8 cellular contexts compared by ENCODE assay signal in the genomic region with DNA sequence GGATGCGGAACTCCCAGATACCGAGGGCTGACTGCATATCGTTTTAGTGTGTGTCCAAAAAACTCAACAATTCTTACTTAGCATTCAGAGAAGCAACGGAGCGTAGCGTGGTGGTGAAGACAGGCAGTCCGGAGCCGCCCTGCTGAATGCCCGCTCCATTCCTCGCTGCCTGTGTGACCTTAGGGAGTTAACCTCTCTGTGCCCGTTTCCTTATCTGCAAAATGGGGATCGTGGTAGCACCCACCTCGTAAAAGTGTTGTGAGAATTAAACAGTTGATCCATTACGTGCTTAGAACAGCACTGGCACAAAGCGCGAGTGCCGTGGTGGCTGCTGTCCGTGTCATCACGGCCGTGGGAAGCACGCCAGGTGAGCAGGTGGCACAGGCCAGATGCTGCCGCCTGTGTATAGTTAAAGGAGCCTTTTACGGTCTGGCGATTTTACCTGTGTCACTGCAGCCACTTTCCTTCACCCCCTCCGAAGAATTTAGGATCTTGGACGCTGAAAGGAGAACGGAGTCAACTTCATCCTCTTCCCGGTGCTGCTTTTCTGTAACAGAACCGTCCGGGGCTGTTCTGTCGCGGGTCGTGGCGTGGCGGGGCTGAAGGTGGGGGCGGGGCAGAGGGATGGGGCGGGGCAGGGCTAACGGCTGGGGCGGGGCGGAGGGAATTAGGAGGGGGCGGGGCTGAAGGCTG. TPM values are rescaled to one million over a fixed set of nuclear protein-coding genes. Genes with fewer than 3 reads are reported as not detected.
A peak's percentile ranks its signal among the peaks of the same experiment; 100 is the strongest.
DNase-seq lines count a peak whose midpoint lies in the region; ATAC-seq and TF ChIP-seq lines count a peak whose summit lies in the region.

No MANE protein-coding gene starts in this region.

- no peaks in the 10 kb centered on the region for H3K9me3 Mint-ChIP-seq in CD4-positive, alpha-beta T cell
- H3K9me3 Mint-ChIP-seq in neural crest cell, result peaks cover 3% of the 10 kb centered on the region

- peak; percentile 37 for ATAC-seq in CD4-positive, alpha-beta T cell (ENCODE audit: poor library complexity)
- ATAC-seq in aorta (ENCODE audit: low FRiP score) (peak; percentile 80), GM18870 (IDR thresholded peaks at IDR 0.05; ENCODE audit: unreplicated experiment) (no peak)

- peak in 7 of 10 experiments; percentile 23 to 56 (median 43) for DNase-seq in CD4-positive, alpha-beta T cell
- DNase-seq in GM20000 (ENCODE audit: low spot score) (peak; percentile 24), NCI-H2196 (lab: John Stamatoyannopoulos, UW; ENCODE audit: unreplicated experiment) (peak; percentile 34), foreskin fibroblast (peak; percentile 29 to 64), neural crest cell (ENCODE audit: low read depth, low spot score) (peak; percentile 11), aorta (peak; percentile 68 to 86)
- DNase-seq in activated effector memory CD4-positive, alpha-beta T cell treated with anti-CD3 and anti-CD28 coated beads, Interleukin-2, amount 50 U/mL, for 16 hours, result peak; percentile 83

- no peaks in the 10 kb centered on the region for H3K36me3 ChIP-seq in aorta (ENCODE audit: control insufficient read depth in 1 of 2, insufficient read depth in 2 of 2, low read length in 1 of 2)

- H3K4me3 Mint-ChIP-seq in CD4-positive, alpha-beta T cell, result peak overlapping the region; percentile 89
- H3K4me3 Mint-ChIP-seq in neural crest cell, result peak overlapping the region; percentile 78

- H3K9me3 ChIP-seq in CD4-positive, alpha-beta T cell (ENCODE audit: control insufficient read depth, low read length), result no peaks in the 10 kb centered on the region
- no peaks in the 10 kb centered on the region for H3K9me3 ChIP-seq in aorta (ENCODE audit: control insufficient read depth, low read length)

- H3K36me3 Mint-ChIP-seq in CD4-positive, alpha-beta T cell (ENCODE audit: low read depth), result no peaks in the 10 kb centered on the region
- no peaks in the 10 kb centered on the region for H3K36me3 Mint-ChIP-seq in neural crest cell (ENCODE audit: low read depth)

- peaks cover 18% of the 10 kb centered on the region for H3K4me1 Mint-ChIP-seq in CD4-positive, alpha-beta T cell (ENCODE audit: low read depth)
- H3K4me1 Mint-ChIP-seq in neural crest cell, result peaks cover 9% of the 10 kb centered on the region

- no peaks in the 10 kb centered on the region for H3K4me1 ChIP-seq in aorta (ENCODE audit: control insufficient read depth in 1 of 2, insufficient read depth in 2 of 2, low read length in 2 of 2)

- H3K27me3 Mint-ChIP-seq in CD4-positive, alpha-beta T cell, result peaks cover 5% of the 10 kb centered on the region
- H3K27me3 Mint-ChIP-seq in neural crest cell (ENCODE audit: low read depth), result peaks cover 50% of the 10 kb centered on the region

- intact Hi-C loops in CD4-positive, alpha-beta T cell (cut with DNase I, micrococcal nuclease), result loop anchor here (1.0 to 10.0 kb wide), 9 partner anchors 43 to 823 kb away; a partner anchor contains a TSS
- intact Hi-C loops in aorta (cut with DNase I), result loop anchor here (2.0 to 10.0 kb wide), 5 partner anchors 42 to 564 kb away; no protein-coding TSS in a partner anchor

- CTCF ChIA-PET in CD4-positive, alpha-beta T cell (lab: Charles Lee), result interaction anchor here (1.8 kb wide), 1 partner anchor 44 kb away, joined by 4 read pairs; a partner anchor contains a TSS

- TF ChIP-seq CTCF in CD4-positive, alpha-beta T cell (IDR thresholded peaks at IDR 0.05), result no peak
- no peak for TF ChIP-seq CTCF in GM20000 (IDR thresholded peaks at IDR 0.05; ENCODE audit: extremely low read depth, missing control alignments)
- no peak for TF ChIP-seq CTCF in foreskin fibroblast (IDR thresholded peaks at IDR 0.05; ENCODE audit: low read depth, low read length)
- no peak for TF ChIP-seq CTCF in neural crest cell (conservative IDR thresholded peaks at IDR 0.05)

- H3K27ac ChIP-seq in CD4-positive, alpha-beta T cell (ENCODE audit: low read depth, low read length), result no peak overlapping the region
- peak overlapping the region in 1 of 2 donors; percentile 61 for H3K27ac ChIP-seq in aorta (ENCODE audit: low read depth in 1 of 2, low read length in 2 of 2)

- peak overlapping the region; percentile 63 for H3K27ac Mint-ChIP-seq in CD4-positive, alpha-beta T cell
- H3K27ac Mint-ChIP-seq in neural crest cell (ENCODE audit: unreplicated experiment), result no peak overlapping the region

- WGBS in aorta, 2 donors, result 1% methylated on average over 38 to 41 of the region's 41 CpGs

- H3K4me3 ChIP-seq in foreskin fibroblast (ENCODE audit: low read depth in 1 of 2, low read length in 2 of 2) (peak overlapping the region; percentile 67 to 82), aorta (ENCODE audit: low read length in 2 of 2) (peak overlapping the region; percentile 60 to 87)

- POLR2A ChIA-PET in CD4-positive, alpha-beta T cell (lab: Charles Lee), result no interaction called here

- peaks cover 10% of the 10 kb centered on the region for H3K27me3 ChIP-seq in CD4-positive, alpha-beta T cell (ENCODE audit: control insufficient read depth, insufficient read depth, low read length)
- no peaks in the 10 kb centered on the region for H3K27me3 ChIP-seq in aorta (ENCODE audit: control insufficient read depth in 1 of 2, insufficient read depth in 2 of 2, low read length in 1 of 2)

RNA-seq across cellular contexts. Expression of a gene that starts 0.9 kb away (rescaled TPM):
- total RNA-seq in CD4-positive, alpha-beta T cell, result under 1 TPM; 0.34 to 0.36 TPM
- 0.14 and 0.16 TPM in 2 replicates for total RNA-seq in neural crest cell
- 1 to 10 TPM; 3.0 to 3.8 TPM for total RNA-seq in aorta
- polyA plus RNA-seq in aorta, result 1 to 10 TPM; 1.5 to 5.3 TPM

RNA-seq across cellular contexts. Expression of a gene that starts 44.9 kb away (rescaled TPM):
- total RNA-seq in CD4-positive, alpha-beta T cell, result 10 to 100 TPM; 14.5 to 16.6 TPM
- 26.5 and 28.6 TPM in 2 replicates for total RNA-seq in neural crest cell
- 10 to 100 TPM; 29.5 to 36.1 TPM for total RNA-seq in aorta
- 10 to 100 TPM; 41.3 to 46.5 TPM for polyA plus RNA-seq in aorta

Comparison
In these comparisons a context has a peak if more than half of its experiments do, and no peak if none do; other contexts are left out.
1. DNase-seq: peak in every context shown above with its lines; median percentile 83 in activated effector memory CD4-positive, alpha-beta T cell treated with anti-CD3 and anti-CD28 coated beads, Interleukin-2, amount 50 U/mL, for 16 hours; 77 in aorta; 46 in foreskin fibroblast; 43 in CD4-positive, alpha-beta T cell; 34 in NCI-H2196; 24 in GM20000; 11 in neural crest cell.